Comparison of ENCODE assay signal across 29 cellular contexts in the genomic region with DNA sequence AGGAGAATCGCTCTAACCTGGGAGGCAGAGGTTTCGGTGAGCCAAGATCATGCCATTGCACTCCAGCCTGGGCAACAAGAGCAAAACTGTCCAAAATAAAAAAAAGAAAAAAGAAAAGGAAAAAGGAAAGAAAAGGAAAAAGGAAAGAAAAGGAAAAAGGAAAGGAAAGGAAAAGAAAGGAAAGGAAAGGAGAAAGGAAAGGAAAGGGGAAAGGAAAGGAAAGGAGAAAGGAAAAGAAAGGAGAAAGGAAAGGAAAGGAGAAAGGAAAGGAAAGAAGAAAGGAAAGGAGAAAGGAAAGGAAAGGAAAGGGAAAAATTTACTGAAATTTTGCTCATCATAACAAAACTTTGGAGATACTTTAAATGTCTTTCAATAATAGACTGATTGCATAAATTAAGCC.
"Had no signal": no experiment of that assay in that cellular context is flagged by ENCODE, and none has a peak within 500 bp of the region (broad histone marks: within the 10 kb centered on the region; RNA-seq: fewer than 3 reads in every experiment).

No MANE protein-coding gene starts in this region.

- DNase-seq: stimulated activated CD4-positive, alpha-beta T cell treated with anti-CD3 and anti-CD28 coated beads, Interleukin-2, amount 100 ng/mL, for 48 hours; stimulated activated CD4-positive, alpha-beta T cell treated with anti-CD3 and anti-CD28 coated beads, Interleukin-4, amount 100 ng/mL, for 1 hour; stimulated activated CD4-positive, alpha-beta T cell treated with anti-CD3 and anti-CD28 coated beads, Interleukin-4, amount 100 ng/mL, for 24 hours; stimulated activated CD4-positive, alpha-beta T cell treated with anti-CD3 and anti-CD28 coated beads, Interleukin-4, amount 100 ng/mL, for 4 hours; stimulated activated CD8-positive, alpha-beta memory T cell treated with anti-CD3 and anti-CD28 coated beads, Interleukin-4, amount 100 ng/mL, for 48 hours; stimulated activated naive B cell treated with anti-CD40 and anti-IgM and Interleukin-4, amounts not matched to agents 10 μg/mL and 1 μg/mL and 100 μg/mL, for 72 hours; stimulated activated naive CD4-positive, alpha-beta T cell; stimulated activated naive CD4-positive, alpha-beta T cell treated with Interleukin-2 at 50 U/mL for 16 hours; stimulated activated naive CD8-positive, alpha-beta T cell treated with anti-CD3 and anti-CD28 coated beads, Interleukin-15, amount 100 ng/mL, for 72 hours; stimulated activated naive CD8-positive, alpha-beta T cell treated with anti-CD3 and anti-CD28 coated beads, Interleukin-15, Interleukin-2, amounts not matched to agents 100 U/mL and 50 U/mL, for 24 hours; stomach; substantia nigra; testis; thyroid gland; tibial artery; transverse colon; trophoblast cell; upper lobe of left lung; upper lobe of right lung; uterus had no signal

- H3K4me1 ChIP-seq: stomach, suprapubic skin, testis, thyroid gland, tibial artery, tibial nerve, transverse colon, upper lobe of left lung, upper lobe of right lung, uterus, vagina had no signal

- H3K27me3 ChIP-seq: stomach, suprapubic skin, testis, thyroid gland, tibial artery, tibial nerve, transverse colon, upper lobe of left lung, upper lobe of right lung, uterus, vagina had no signal

- H3K9me3 ChIP-seq: stomach, suprapubic skin, testis, thoracic aorta, thyroid gland, tibial artery, tibial nerve, transverse colon, upper lobe of left lung, upper lobe of right lung, uterus, vagina had no signal

- ATAC-seq: stimulated activated effector memory CD8-positive, alpha-beta T cell treated with anti-CD3 and anti-CD28 coated beads, Interleukin-12 subunit alpha, Interleukin-12 subunit beta, amount 100 ng/mL, for 72 hours; stimulated activated memory B cell treated with anti-CD40 and anti-IgM and Interleukin-4, amounts not matched to agents 10 μg/mL and 1 μg/mL and 100 μg/mL, for 72 hours; stimulated activated naive B cell treated with anti-CD40 and anti-IgM and Interleukin-4, amounts not matched to agents 10 μg/mL and 1 μg/mL and 100 μg/mL, for 72 hours; stimulated activated naive CD8-positive, alpha-beta T cell treated with anti-CD3 and anti-CD28 coated beads, Interleukin-15, amount 100 ng/mL, for 72 hours; stimulated activated naive CD8-positive, alpha-beta T cell treated with anti-CD3 and anti-CD28 coated beads, Interleukin-15, Interleukin-2, amounts not matched to agents 100 U/mL and 50 U/mL, for 24 hours; upper lobe of right lung had no signal

- H3K4me3 Mint-ChIP-seq: stimulated activated effector memory CD8-positive, alpha-beta T cell treated with anti-CD3 and anti-CD28 coated beads, Interleukin-12 subunit alpha, Interleukin-12 subunit beta, amount 100 ng/mL, for 72 hours; stimulated activated memory B cell treated with anti-CD40 and anti-IgM and Interleukin-4, amounts not matched to agents 10 μg/mL and 1 μg/mL and 100 μg/mL, for 72 hours; stimulated activated naive B cell treated with anti-CD40 and anti-IgM and Interleukin-4, amounts not matched to agents 10 μg/mL and 1 μg/mL and 100 μg/mL, for 72 hours; stimulated activated naive CD8-positive, alpha-beta T cell treated with anti-CD3 and anti-CD28 coated beads, Interleukin-15, amount 100 ng/mL, for 72 hours; stimulated activated naive CD8-positive, alpha-beta T cell treated with anti-CD3 and anti-CD28 coated beads, Interleukin-15, Interleukin-2, amounts not matched to agents 100 ng/mL and 50 ng/mL, for 24 hours; type B pancreatic cell had no signal

- H3K27ac ChIP-seq: stomach, suprapubic skin, testis, thoracic aorta, thyroid gland, tibial artery, tibial nerve, transverse colon, upper lobe of left lung, upper lobe of right lung, uterus, vagina had no signal

- H3K36me3 Mint-ChIP-seq: stimulated activated effector memory CD8-positive, alpha-beta T cell treated with anti-CD3 and anti-CD28 coated beads, Interleukin-12 subunit alpha, Interleukin-12 subunit beta, amount 100 ng/mL, for 72 hours; stimulated activated memory B cell treated with anti-CD40 and anti-IgM and Interleukin-4, amounts not matched to agents 10 μg/mL and 1 μg/mL and 100 μg/mL, for 72 hours; stimulated activated naive B cell treated with anti-CD40 and anti-IgM and Interleukin-4, amounts not matched to agents 10 μg/mL and 1 μg/mL and 100 μg/mL, for 72 hours; type B pancreatic cell had no signal

- H3K4me1 Mint-ChIP-seq: stimulated activated effector memory CD8-positive, alpha-beta T cell treated with anti-CD3 and anti-CD28 coated beads, Interleukin-12 subunit alpha, Interleukin-12 subunit beta, amount 100 ng/mL, for 72 hours; stimulated activated memory B cell treated with anti-CD40 and anti-IgM and Interleukin-4, amounts not matched to agents 10 μg/mL and 1 μg/mL and 100 μg/mL, for 72 hours; stimulated activated naive B cell treated with anti-CD40 and anti-IgM and Interleukin-4, amounts not matched to agents 10 μg/mL and 1 μg/mL and 100 μg/mL, for 72 hours; stimulated activated naive CD8-positive, alpha-beta T cell treated with anti-CD3 and anti-CD28 coated beads, Interleukin-15, amount 100 ng/mL, for 72 hours had no signal

- H3K27me3 Mint-ChIP-seq: stimulated activated memory B cell treated with anti-CD40 and anti-IgM and Interleukin-4, amounts not matched to agents 10 μg/mL and 1 μg/mL and 100 μg/mL, for 72 hours; type B pancreatic cell had no signal

- H3K4me3 ChIP-seq: stomach, suprapubic skin, testis, thoracic aorta, thyroid gland, tibial artery, tibial nerve, transverse colon, upper lobe of left lung, upper lobe of right lung, uterus, vagina had no signal

- H3K36me3 ChIP-seq: stomach, suprapubic skin, thoracic aorta, thyroid gland, tibial artery, tibial nerve, transverse colon, upper lobe of left lung, upper lobe of right lung, uterus, vagina had no signal

- FAIRE-seq: urothelium cell line had no signal

- H3K27ac Mint-ChIP-seq: stimulated activated effector memory CD8-positive, alpha-beta T cell treated with anti-CD3 and anti-CD28 coated beads, Interleukin-12 subunit alpha, Interleukin-12 subunit beta, amount 100 ng/mL, for 72 hours; stimulated activated memory B cell treated with anti-CD40 and anti-IgM and Interleukin-4, amounts not matched to agents 10 μg/mL and 1 μg/mL and 100 μg/mL, for 72 hours; stimulated activated naive B cell treated with anti-CD40 and anti-IgM and Interleukin-4, amounts not matched to agents 10 μg/mL and 1 μg/mL and 100 μg/mL, for 72 hours; stimulated activated naive CD8-positive, alpha-beta T cell treated with anti-CD3 and anti-CD28 coated beads, Interleukin-15, amount 100 ng/mL, for 72 hours; stimulated activated naive CD8-positive, alpha-beta T cell treated with anti-CD3 and anti-CD28 coated beads, Interleukin-15, Interleukin-2, amounts not matched to agents 100 ng/mL and 50 ng/mL, for 24 hours; type B pancreatic cell had no signal

- H3K9me3 Mint-ChIP-seq: stimulated activated effector memory CD8-positive, alpha-beta T cell treated with anti-CD3 and anti-CD28 coated beads, Interleukin-12 subunit alpha, Interleukin-12 subunit beta, amount 100 ng/mL, for 72 hours; stimulated activated memory B cell treated with anti-CD40 and anti-IgM and Interleukin-4, amounts not matched to agents 10 μg/mL and 1 μg/mL and 100 μg/mL, for 72 hours; stimulated activated naive B cell treated with anti-CD40 and anti-IgM and Interleukin-4, amounts not matched to agents 10 μg/mL and 1 μg/mL and 100 μg/mL, for 72 hours; stimulated activated naive CD8-positive, alpha-beta T cell treated with anti-CD3 and anti-CD28 coated beads, Interleukin-15, amount 100 ng/mL, for 72 hours; stimulated activated naive CD8-positive, alpha-beta T cell treated with anti-CD3 and anti-CD28 coated beads, Interleukin-15, Interleukin-2, amounts not matched to agents 100 ng/mL and 50 ng/mL, for 24 hours; type B pancreatic cell had no signal
